Comparison of ENCODE assay signal across 1 cellular context in genomic region chr9:117403403-117403811, GRCh38.
TF ChIP-seq lines count a peak whose summit lies in the region.

No MANE protein-coding gene starts in this region.

TF ChIP-seq in GM23338, 12 proteins besides CTCF, POLR2A, EP300 and RAD21 (continued from another document):
- no peak for TF ChIP-seq REST (IDR thresholded peaks at IDR 0.05; ENCODE audit: unreplicated experiment)
- TF ChIP-seq ZNF331 (CRISPR knock-in tag; IDR thresholded peaks at IDR 0.05; ENCODE audit: low read depth): no peak
- TF ChIP-seq STAT1 (IDR thresholded peaks at IDR 0.05; ENCODE audit: unreplicated experiment): no peak
- no peak for TF ChIP-seq EZH2phosphoT487 (IDR thresholded peaks at IDR 0.05; ENCODE audit: unreplicated experiment)
- no peak for TF ChIP-seq POLR2AphosphoS5 (IDR thresholded peaks at IDR 0.05; ENCODE audit: low read depth)
TF ChIP-seq in GM23338: peak in this region for 0.
